In genomic region chr3:184250167-184250828, GRCh38 we compare ENCODE assay signal across 8 cellular contexts. TPM values are rescaled to one million over a fixed set of nuclear protein-coding genes. Genes with fewer than 3 reads are reported as not detected.
DNase-seq lines count a peak whose midpoint lies in the region; ATAC-seq and TF ChIP-seq lines count a peak whose summit lies in the region.

No MANE protein-coding gene starts in this region.

- peaks cover 5% of the 10 kb centered on the region for H3K36me3 Mint-ChIP-seq in activated naive CD8-positive, alpha-beta T cell treated with anti-CD3 and anti-CD28 coated beads for 36 hours

- intact Hi-C loops in heart left ventricle (cut with DNase I) (loop anchor here in 3 of 10 donors (5.0 to 10.0 kb wide), 2 partner anchors 353 to 355 kb away; no protein-coding TSS in a partner anchor), posterior cingulate gyrus (cut with DNase I) (loop anchor here (5.0 to 10.0 kb wide), 2 partner anchors 37 to 355 kb away; no protein-coding TSS in a partner anchor)

- peaks cover 17% of the 10 kb centered on the region for H3K4me1 Mint-ChIP-seq in activated naive CD8-positive, alpha-beta T cell treated with anti-CD3 and anti-CD28 coated beads for 36 hours

- peak overlapping the region; percentile 52 to 77 for H3K27ac ChIP-seq in SK-N-SH (ENCODE audit: low read depth in 2 of 2, low read length in 1 of 2)
- H3K27ac ChIP-seq in heart left ventricle = peak overlapping the region in 11 of 12 donors; percentile 25 to 96 (median 76)
- peak overlapping the region; percentile 50 to 91 (median 86) for H3K27ac ChIP-seq in upper lobe of left lung

- H3K27me3 Mint-ChIP-seq in activated naive CD8-positive, alpha-beta T cell treated with anti-CD3 and anti-CD28 coated beads for 36 hours = no peaks in the 10 kb centered on the region

- peak overlapping the region; percentile 96 for H3K27ac Mint-ChIP-seq in activated naive CD8-positive, alpha-beta T cell treated with anti-CD3 and anti-CD28 coated beads for 36 hours

- TF ChIP-seq CTCF in GM10248 (IDR thresholded peaks at IDR 0.05; ENCODE audit: control extremely low read depth, extremely low read depth, low read depth, missing control alignments) = peak; percentile 95
- TF ChIP-seq CTCF in SK-N-SH (IDR thresholded peaks at IDR 0.05) = peak; percentile 89
- peak; percentile 82 to 98 (median 94) for TF ChIP-seq CTCF in heart left ventricle (IDR thresholded peaks at IDR 0.05)
- peak; percentile 72 to 92 (median 84) for TF ChIP-seq CTCF in upper lobe of left lung (IDR thresholded peaks at IDR 0.05)

- TF ChIP-seq EP300 in SK-N-SH (IDR thresholded peaks at IDR 0.05; ENCODE audit: borderline replicate concordance in 1 of 2, low read depth in 1 of 2, low read length in 1 of 2) = no peak
- no peak for TF ChIP-seq EP300 in upper lobe of left lung (IDR thresholded peaks at IDR 0.05)

- no peaks in the 10 kb centered on the region for H3K9me3 Mint-ChIP-seq in activated naive CD8-positive, alpha-beta T cell treated with anti-CD3 and anti-CD28 coated beads for 36 hours

- H3K4me3 ChIP-seq in SK-N-SH (ENCODE audit: low read depth in 2 of 2, low read length in 1 of 2) = peak overlapping the region; percentile 94 to 97
- peak overlapping the region; percentile 47 to 99 (median 82) for H3K4me3 ChIP-seq in heart left ventricle
- H3K4me3 ChIP-seq in upper lobe of left lung = peak overlapping the region; percentile 73 to 94 (median 80)

- H3K4me1 ChIP-seq in SK-N-SH (ENCODE audit: control insufficient read depth in 1 of 2, insufficient read depth in 2 of 2, low read depth in 1 of 2, low read length in 1 of 2) (peaks cover 0 to 3% of the 10 kb centered on the region in 2 experiments; a peak in 2 of 4 replicates), heart left ventricle (peaks cover 0 to 22% (median 11%) of the 10 kb centered on the region in 12 donors), upper lobe of left lung (peaks cover 11 to 34% (median 17%) of the 10 kb centered on the region in 4 donors)

- 19% methylated on average over 17 of the region's 20 CpGs for WGBS in SK-N-SH (ENCODE audit: low lambda C conversion rate)
- WGBS in heart left ventricle, 4 donors = 13 to 15% (median 14%) methylated on average over 19 to 20 of the region's 20 CpGs
- 14 to 15% methylated on average over 17 to 20 of the region's 20 CpGs for WGBS in upper lobe of left lung, 2 donors

- peaks cover 4 to 5% of the 10 kb centered on the region in 2 experiments for H3K36me3 ChIP-seq in SK-N-SH (replicated peaks in 1 of 2; ENCODE audit: control insufficient read depth in 1 of 2, insufficient read depth in 2 of 2, low read length in 1 of 2)
- H3K36me3 ChIP-seq in heart left ventricle = peaks cover 0 to 6% (median 3%) of the 10 kb centered on the region in 9 donors
- peaks cover 0 to 4% (median 1%) of the 10 kb centered on the region in 4 donors for H3K36me3 ChIP-seq in upper lobe of left lung

- peaks cover 22% of the 10 kb centered on the region for H3K79me2 ChIP-seq in SK-N-SH (ENCODE audit: insufficient read depth)

- H3K9ac ChIP-seq in SK-N-SH = peak overlapping the region; percentile 82; the same call in 1 of the 2 replicates

- TF ChIP-seq POLR2A in heart left ventricle (IDR thresholded peaks at IDR 0.05) (no peak), upper lobe of left lung (IDR thresholded peaks at IDR 0.05) (no peak)

- TF ChIP-seq RAD21 in SK-N-SH (IDR thresholded peaks at IDR 0.05; ENCODE audit: low read length) = peak; percentile 79

- peaks cover 10% of the 10 kb centered on the region for H3F3A ChIP-seq in SK-N-SH (replicated peaks; ENCODE audit: insufficient read depth)

- H3K9me3 ChIP-seq in SK-N-SH (no peaks in the 10 kb centered on the region), heart left ventricle (no peaks in the 10 kb centered on the region), upper lobe of left lung (no peaks in the 10 kb centered on the region)

- no peaks in the 10 kb centered on the region for H3K9me2 ChIP-seq in SK-N-SH

- POLR2A ChIA-PET in GM10248 (lab: Yijun Ruan, JAX) = no interaction called here
- POLR2A ChIA-PET in SK-N-SH (lab: Yijun Ruan, JAX) = interaction anchor here (0.8 kb wide), 1 partner anchor 73 kb away, joined by 3 read pairs; no protein-coding TSS in a partner anchor

- H3K4me3 Mint-ChIP-seq in activated naive CD8-positive, alpha-beta T cell treated with anti-CD3 and anti-CD28 coated beads for 36 hours = peak overlapping the region; percentile 89

- H3K27me3 ChIP-seq in SK-N-SH (ENCODE audit: insufficient read depth) = no peaks in the 10 kb centered on the region
- no peaks in the 10 kb centered on the region for H3K27me3 ChIP-seq in heart left ventricle
- no peaks in the 10 kb centered on the region for H3K27me3 ChIP-seq in upper lobe of left lung

- ATAC-seq in HG02623 (IDR thresholded peaks at IDR 0.05; ENCODE audit: unreplicated experiment) (peak; percentile 67), heart left ventricle (peak; percentile 70 to 84 (median 82)), upper lobe of left lung (ENCODE audit: low FRiP score in 2 of 2) (peak; percentile 89 to 94)

- H4K20me1 ChIP-seq in SK-N-SH (ENCODE audit: insufficient read depth) = no peaks in the 10 kb centered on the region

- CTCF ChIA-PET in GM10248 (lab: Yijun Ruan, JAX) = interaction anchor here (0.6 to 7.1 kb wide), 35 partner anchors 8 to 366 kb away, joined by 3 to 70 read pairs (median 3); partner anchors contain the start of genes CAMK2N2, PARL and VWA5B2
- CTCF ChIA-PET in SK-N-SH (lab: Yijun Ruan, JAX) = interaction anchor here (0.6 to 3.4 kb wide), 59 partner anchors 8 to 418 kb away, joined by 3 to 30 read pairs (median 5); partner anchors contain the start of genes ABCF3, AP2M1, CAMK2N2 and EIF2B5

- H2AFZ ChIP-seq in SK-N-SH (ENCODE audit: low read depth) = peak overlapping the region; percentile 99; the same call in 1 of the 2 replicates

- peak overlapping the region; percentile 100 for H3K4me2 ChIP-seq in SK-N-SH

- DNase-seq in GM10248 (ENCODE audit: extremely low spot score) (peak; percentile 91), NCI-H1048 (lab: John Stamatoyannopoulos, UW) (peak; percentile 88), SK-N-SH (peak; percentile 85), heart left ventricle (peak; percentile 73 to 88 (median 85)), posterior cingulate gyrus (peak in 7 of 10 donors; percentile 76 to 95 (median 83)), upper lobe of left lung (peak in 1 of 2 donors; percentile 92)
- DNase-seq in activated naive CD8-positive, alpha-beta T cell treated with anti-CD3 and anti-CD28 coated beads for 36 hours = peak; percentile 87

TF ChIP-seq in SK-N-SH, 30 proteins besides CTCF, POLR2A, EP300 and RAD21 (continues in another document):
- TF ChIP-seq JUND (IDR thresholded peaks at IDR 0.05) (no peak), RFX5 (IDR thresholded peaks at IDR 0.05; ENCODE audit: low read length) (no peak; the same call in 1 of the 2 replicates), GATA2 (CRISPR knock-in tag; IDR thresholded peaks at IDR 0.05) (no peak), MXI1 (IDR thresholded peaks at IDR 0.05; ENCODE audit: low read depth, low read length) (peak; percentile 51; the same call in 1 of the 2 replicates), SIN3A (IDR thresholded peaks at IDR 0.05; ENCODE audit: borderline replicate concordance, low read depth, low read length) (no peak), POLR2AphosphoS5 (IDR thresholded peaks at IDR 0.05; ENCODE audit: low read depth, low read length) (no peak), FOXJ3 (CRISPR knock-in tag; IDR thresholded peaks at IDR 0.05) (no peak), CHD2 (IDR thresholded peaks at IDR 0.05; ENCODE audit: low read length, partially characterized antibody) (peak; percentile 33)

RNA-seq across cellular contexts. Expression of gene EEF1AKMT4, which starts 0.8 kb away (rescaled TPM):
- polyA plus RNA-seq in SK-N-SH (2012; rRNA removed) (7.2 and 9.3 TPM in 2 replicates), heart left ventricle (10 to 100 TPM in 1 of 2 donors, 1 to 10 TPM in 1; 1.9 to 16.7 TPM)
- polyA plus RNA-seq in SK-N-SH (2012; cell fraction: cytosol; rRNA removed) = 6.1 and 7.2 TPM in 2 replicates
- polyA plus RNA-seq in SK-N-SH (2012; cell fraction: nucleus; rRNA removed) = 3.6 and 4.6 TPM in 2 replicates
- 10 to 100 TPM; 10.2 to 10.9 TPM for total RNA-seq in activated naive CD8-positive, alpha-beta T cell treated with anti-CD3 and anti-CD28 coated beads for 36 hours
- total RNA-seq in heart left ventricle (1 to 10 TPM in 7 of 9 donors, under 1 TPM in 2; 0.66 to 4.2 (median 2.1) TPM), upper lobe of left lung (1 to 10 TPM; 1.8 to 8.8 (median 4.1) TPM)

RNA-seq across cellular contexts. Expression of gene ALG3, which starts 1.5 kb away (rescaled TPM):
- polyA plus RNA-seq in SK-N-SH (2012; rRNA removed) = 66.0 and 71.4 TPM in 2 replicates
- polyA plus RNA-seq in SK-N-SH (2012; cell fraction: cytosol; rRNA removed) = 31.2 and 49.1 TPM in 2 replicates
- 92.0 and 100 TPM in 2 replicates for polyA plus RNA-seq in SK-N-SH (2012; cell fraction: nucleus; rRNA removed)
- total RNA-seq in activated naive CD8-positive, alpha-beta T cell treated with anti-CD3 and anti-CD28 coated beads for 36 hours = 10 to 100 TPM; 52.3 to 54.9 TPM
- 10 to 100 TPM; 10.9 to 49.1 (median 17.0) TPM for total RNA-seq in heart left ventricle
- polyA plus RNA-seq in heart left ventricle = 10 to 100 TPM; 15.5 to 68.1 TPM
- total RNA-seq in upper lobe of left lung = 10 to 100 TPM; 16.2 to 60.8 (median 37.6) TPM

RNA-seq across cellular contexts. Expression of gene CAMK2N2, which starts 11.1 kb away (rescaled TPM):
- 0.89 and 2.2 TPM in 2 replicates for polyA plus RNA-seq in SK-N-SH (2012; rRNA removed)
- 1.7 and 2.4 TPM in 2 replicates for polyA plus RNA-seq in SK-N-SH (2012; cell fraction: cytosol; rRNA removed)
- 1.2 and 1.8 TPM in 2 replicates for polyA plus RNA-seq in SK-N-SH (2012; cell fraction: nucleus; rRNA removed)
- total RNA-seq in activated naive CD8-positive, alpha-beta T cell treated with anti-CD3 and anti-CD28 coated beads for 36 hours = not detected
- under 1 TPM in 4 of 9 donors, not detected in 5; 0.17 to 0.37 (median 0.29) TPM for total RNA-seq in heart left ventricle
- under 1 TPM in 1 of 2 donors, not detected in 1; 0.14 TPM for polyA plus RNA-seq in heart left ventricle
- under 1 TPM in 2 of 6 donors, not detected in 4; 0.26 to 0.44 TPM for total RNA-seq in upper lobe of left lung

RNA-seq across cellular contexts. Expression of gene VWA5B2, which starts 20.9 kb away (rescaled TPM):
- polyA plus RNA-seq in SK-N-SH (2012; rRNA removed) (0.08 and 0.19 TPM in 2 replicates), heart left ventricle (under 1 TPM in 1 of 2 donors, not detected in 1; 0.11 TPM)
- polyA plus RNA-seq in SK-N-SH (2012; cell fraction: cytosol; rRNA removed) = 0.05 and 0.20 TPM in 2 replicates
- polyA plus RNA-seq in SK-N-SH (2012; cell fraction: nucleus; rRNA removed) = 0.98 and 1.8 TPM in 2 replicates
- total RNA-seq in activated naive CD8-positive, alpha-beta T cell treated with anti-CD3 and anti-CD28 coated beads for 36 hours = not detected
- total RNA-seq in heart left ventricle (not detected), upper lobe of left lung (1 to 10 TPM in 2 of 6 donors, under 1 TPM in 3, not detected in 1; 0.17 to 1.2 (median 0.51) TPM)

RNA-seq across cellular contexts. Expression of gene ECE2, which starts 25.5 kb away (rescaled TPM):
- polyA plus RNA-seq in SK-N-SH (2012; rRNA removed) = 0.03 and 0.16 TPM in 2 replicates
- polyA plus RNA-seq in SK-N-SH (2012; cell fraction: cytosol; rRNA removed) = 0.03 TPM in 1 of 2 replicates, not detected in the other
- 0.11 and 0.18 TPM in 2 replicates for polyA plus RNA-seq in SK-N-SH (2012; cell fraction: nucleus; rRNA removed)
- total RNA-seq in activated naive CD8-positive, alpha-beta T cell treated with anti-CD3 and anti-CD28 coated beads for 36 hours = not detected
- under 1 TPM in 1 of 9 donors, not detected in 8; 0.10 TPM for total RNA-seq in heart left ventricle
- not detected for polyA plus RNA-seq in heart left ventricle
- not detected for total RNA-seq in upper lobe of left lung
